Comparison of ENCODE assay signal across 29 cellular contexts in genomic region chr3:51712511-51712931, GRCh38. TPM values are rescaled to one million over a fixed set of nuclear protein-coding genes. Genes with fewer than 3 reads are reported as not detected.
DNase-seq lines count a peak whose midpoint lies in the region; ATAC-seq and TF ChIP-seq lines count a peak whose summit lies in the region.
"Had no signal": no experiment of that assay in that cellular context is flagged by ENCODE, and none has a peak within 500 bp of the region (broad histone marks: within the 10 kb centered on the region; RNA-seq: fewer than 3 reads in every experiment).

No MANE protein-coding gene starts in this region.

- no peak for TF ChIP-seq EP300 in SK-N-SH (IDR thresholded peaks at IDR 0.05; ENCODE audit: borderline replicate concordance in 1 of 2, low read depth in 1 of 2, low read length in 1 of 2)

- peaks cover 0 to 1% of the 10 kb centered on the region in 2 experiments; a peak in 1 of 4 replicates for H3K4me1 ChIP-seq in SK-N-SH (ENCODE audit: control insufficient read depth in 1 of 2, insufficient read depth in 2 of 2, low read depth in 1 of 2, low read length in 1 of 2)
- H3K4me1 ChIP-seq: breast epithelium had no signal

- peaks cover 6 to 14% of the 10 kb centered on the region in 2 donors for H3K4me1 Mint-ChIP-seq in natural killer cell treated with Interleukin-12 subunit alpha and Interleukin-12 subunit beta and Interleukin-15 and Interleukin-18, amount 100 ng/mL, for 72 hours (ENCODE audit: low read depth in 2 of 2)
- peaks cover 11 to 23% of the 10 kb centered on the region in 2 donors for H3K4me1 Mint-ChIP-seq in natural killer cell

- no peak for TF ChIP-seq RAD21 in SK-N-SH (IDR thresholded peaks at IDR 0.05; ENCODE audit: low read length)

- TF ChIP-seq CTCF in SK-N-SH (IDR thresholded peaks at IDR 0.05) (no peak), natural killer cell (IDR thresholded peaks at IDR 0.05) (no peak), omental fat pad (IDR thresholded peaks at IDR 0.05) (no peak)

- H3K36me3 Mint-ChIP-seq in natural killer cell treated with Interleukin-12 subunit alpha and Interleukin-12 subunit beta and Interleukin-15 and Interleukin-18, amount 100 ng/mL, for 72 hours: no peaks in the 10 kb centered on the region
- no peaks in the 10 kb centered on the region for H3K36me3 Mint-ChIP-seq in natural killer cell

- H3K4me2 ChIP-seq in SK-N-SH: no peak overlapping the region

- POLR2A ChIA-PET in SK-N-SH (lab: Yijun Ruan, JAX): no interaction called here

- H3K27ac ChIP-seq in SK-N-SH (ENCODE audit: low read depth in 2 of 2, low read length in 1 of 2): no peak overlapping the region
- H3K27ac ChIP-seq: 22Rv1, breast epithelium, heart left ventricle, HL-60, suprapubic skin had no signal

- H3K9ac ChIP-seq in SK-N-SH: no peak overlapping the region

- H2AFZ ChIP-seq in SK-N-SH (ENCODE audit: low read depth): no peak overlapping the region

- 83% methylated on average over 13 of the region's 20 CpGs for WGBS in SK-N-SH (ENCODE audit: low lambda C conversion rate)

- no peaks in the 10 kb centered on the region for H3K27me3 ChIP-seq in SK-N-SH (ENCODE audit: insufficient read depth)
- H3K27me3 ChIP-seq: breast epithelium, heart left ventricle, suprapubic skin had no signal

- no peaks in the 10 kb centered on the region for H3F3A ChIP-seq in SK-N-SH (replicated peaks; ENCODE audit: insufficient read depth)

- no peaks in the 10 kb centered on the region for H3K9me2 ChIP-seq in SK-N-SH

- ATAC-seq in SK-N-SH treated with all-trans-retinoic acid at 6 μM for 48 hours: no peak
- ATAC-seq in natural killer cell treated with Interleukin-12 subunit alpha and Interleukin-12 subunit beta and Interleukin-15 and Interleukin-18, amount 100 ng/mL, for 72 hours: no peak
- ATAC-seq in natural killer cell: no peak
- no peak for ATAC-seq in left lobe of liver
- no peak for ATAC-seq in omental fat pad (ENCODE audit: low FRiP score)
- ATAC-seq: effector memory CD8-positive, alpha-beta T cell; esophagus mucosa; GM12878; heart left ventricle; stimulated activated naive B cell treated with anti-CD40 and anti-IgM and Interleukin-4, amounts not matched to agents 10 μg/mL and 1 μg/mL and 100 μg/mL, for 72 hours had no signal

- H3K9me3 ChIP-seq in SK-N-SH: no peaks in the 10 kb centered on the region
- H3K9me3 ChIP-seq: breast epithelium, heart left ventricle, suprapubic skin had no signal

- H4K20me1 ChIP-seq in SK-N-SH (ENCODE audit: insufficient read depth): peaks cover 5% of the 10 kb centered on the region

- no peaks in the 10 kb centered on the region for H3K27me3 Mint-ChIP-seq in natural killer cell treated with Interleukin-12 subunit alpha and Interleukin-12 subunit beta and Interleukin-15 and Interleukin-18, amount 100 ng/mL, for 72 hours
- no peaks in the 10 kb centered on the region for H3K27me3 Mint-ChIP-seq in natural killer cell (ENCODE audit: low read depth in 2 of 2)
- H3K27me3 Mint-ChIP-seq: effector memory CD8-positive, alpha-beta T cell had no signal

- no peaks in the 10 kb centered on the region for H3K9me3 Mint-ChIP-seq in natural killer cell treated with Interleukin-12 subunit alpha and Interleukin-12 subunit beta and Interleukin-15 and Interleukin-18, amount 100 ng/mL, for 72 hours
- no peaks in the 10 kb centered on the region for H3K9me3 Mint-ChIP-seq in natural killer cell
- H3K9me3 Mint-ChIP-seq: HFFc6; stimulated activated naive B cell treated with anti-CD40 and anti-IgM and Interleukin-4, amounts not matched to agents 10 μg/mL and 1 μg/mL and 100 μg/mL, for 72 hours; T-helper 2 cell treated with Interferon-gamma antibody and Interleukin-4, amounts not matched to agents 5 μg/mL and 100 μg/mL, for 36 hours had no signal

- no peak overlapping the region for H3K4me3 Mint-ChIP-seq in natural killer cell treated with Interleukin-12 subunit alpha and Interleukin-12 subunit beta and Interleukin-15 and Interleukin-18, amount 100 ng/mL, for 72 hours
- no peak overlapping the region for H3K4me3 Mint-ChIP-seq in natural killer cell
- H3K4me3 Mint-ChIP-seq: effector memory CD8-positive, alpha-beta T cell; HFFc6; stimulated activated naive B cell treated with anti-CD40 and anti-IgM and Interleukin-4, amounts not matched to agents 10 μg/mL and 1 μg/mL and 100 μg/mL, for 72 hours; T-helper 2 cell treated with Interferon-gamma antibody and Interleukin-4, amounts not matched to agents 5 μg/mL and 100 μg/mL, for 36 hours had no signal

- no peaks in the 10 kb centered on the region for H3K36me3 ChIP-seq in SK-N-SH (replicated peaks in 1 of 2; ENCODE audit: control insufficient read depth in 1 of 2, insufficient read depth in 2 of 2, low read length in 1 of 2)
- H3K36me3 ChIP-seq: breast epithelium, heart left ventricle, suprapubic skin had no signal

- H3K27ac Mint-ChIP-seq in natural killer cell treated with Interleukin-12 subunit alpha and Interleukin-12 subunit beta and Interleukin-15 and Interleukin-18, amount 100 ng/mL, for 72 hours: no peak overlapping the region
- no peak overlapping the region for H3K27ac Mint-ChIP-seq in natural killer cell
- H3K27ac Mint-ChIP-seq: effector memory CD8-positive, alpha-beta T cell; HFFc6; stimulated activated naive B cell treated with anti-CD40 and anti-IgM and Interleukin-4, amounts not matched to agents 10 μg/mL and 1 μg/mL and 100 μg/mL, for 72 hours; T-helper 2 cell treated with Interferon-gamma antibody and Interleukin-4, amounts not matched to agents 5 μg/mL and 100 μg/mL, for 36 hours had no signal

- intact Hi-C loops in natural killer cell (cut with micrococcal nuclease): no loop called here

- H3K4me3 ChIP-seq in SK-N-SH (ENCODE audit: low read depth in 2 of 2, low read length in 1 of 2): no peak overlapping the region
- H3K4me3 ChIP-seq: breast epithelium, GM12878, heart left ventricle, lung, suprapubic skin had no signal

- peak; percentile 15 for DNase-seq in SK-N-SH
- peak; percentile 15 for DNase-seq in natural killer cell treated with Interleukin-12 subunit alpha and Interleukin-12 subunit beta and Interleukin-15 and Interleukin-18, amount 100 ng/mL, for 72 hours (ENCODE audit: low spot score)
- DNase-seq in natural killer cell: no peak
- peak; percentile 29 for DNase-seq in left lobe of liver (ENCODE audit: low spot score)
- DNase-seq in KG1 (lab: John Stamatoyannopoulos, UW): no peak
- no peak for DNase-seq in stimulated activated CD4-positive, alpha-beta T cell treated with anti-CD3 and anti-CD28 coated beads, Interleukin-4, amount 100 ng/mL, for 24 hours
- no peak for DNase-seq in omental fat pad (ENCODE audit: low spot score)
- DNase-seq: activated CD4-positive, alpha-beta T cell treated with anti-CD3 and anti-CD28 coated beads, Interleukin-2, amount 50 U/mL, for 48 hours; activated gamma-delta T cell treated with Interleukin-2 at 50 U/mL for 16 hours; activated T-cell treated with anti-CD3 and anti-CD28 coated beads, Interleukin-2, amount 50 U/mL, for 1 hour; amygdala; effector memory CD8-positive, alpha-beta T cell; foreskin fibroblast; GOT3; HFFc6; kidney glomerular epithelial cell; NCI-H446 treated with DMSO at 0.1 percent for 48 hours; stimulated activated naive B cell treated with anti-CD40 and anti-IgM and Interleukin-4, amounts not matched to agents 10 μg/mL and 1 μg/mL and 100 μg/mL, for 72 hours; WERI-Rb-1 had no signal

- CTCF ChIA-PET in SK-N-SH (lab: Yijun Ruan, JAX): interaction anchor here (1.3 to 1.4 kb wide), 2 partner anchors 18 to 43 kb away, joined by 3 to 4 read pairs; no protein-coding TSS in a partner anchor

- H3K79me2 ChIP-seq in SK-N-SH (ENCODE audit: insufficient read depth): no peaks in the 10 kb centered on the region

TF ChIP-seq in SK-N-SH, 30 proteins besides CTCF, POLR2A, EP300 and RAD21:
- TF ChIP-seq USF1 (IDR thresholded peaks at IDR 0.05; ENCODE audit: borderline replicate concordance, low read depth) (no peak), MAX (IDR thresholded peaks at IDR 0.05; ENCODE audit: low read depth) (no peak), NRF1 (IDR thresholded peaks at IDR 0.05; ENCODE audit: low read depth, low read length) (no peak)

TF ChIP-seq in SK-N-SH treated with all-trans-retinoic acid at 6 μM for 48 hours, 23 proteins besides CTCF, POLR2A, EP300 and RAD21 (continues in another document):
- no peak for TF ChIP-seq ISL1 (CRISPR knock-in tag; IDR thresholded peaks at IDR 0.05)
- TF ChIP-seq CSRNP3 (CRISPR knock-in tag; IDR thresholded peaks at IDR 0.05): no peak
- no peak for TF ChIP-seq ZNF8 (CRISPR knock-in tag; IDR thresholded peaks at IDR 0.05)
- no peak for TF ChIP-seq ZFP30 (CRISPR knock-in tag; IDR thresholded peaks at IDR 0.05)
- no peak for TF ChIP-seq TOX (CRISPR knock-in tag; IDR thresholded peaks at IDR 0.05; ENCODE audit: borderline replicate concordance)
- TF ChIP-seq ZNF565 (CRISPR knock-in tag; conservative IDR thresholded peaks at IDR 0.05; ENCODE audit: low read depth): no peak

RNA-seq across cellular contexts. Expression of gene GRM2, which starts 5.7 kb away (rescaled TPM):
- polyA plus RNA-seq in SK-N-SH (2012; rRNA removed): 0.15 and 0.24 TPM in 2 replicates
- 0.01 and 0.16 TPM in 2 replicates for polyA plus RNA-seq in SK-N-SH (2012; cell fraction: cytosol; rRNA removed)
- polyA plus RNA-seq in SK-N-SH (2012; cell fraction: nucleus; rRNA removed): 0.55 and 0.82 TPM in 2 replicates
- 1 to 10 TPM in 1 of 2 donors, under 1 TPM in 1; 0.90 to 1.0 TPM for total RNA-seq in natural killer cell treated with Interleukin-12 subunit alpha and Interleukin-12 subunit beta and Interleukin-15 and Interleukin-18, amount 100 ng/mL, for 72 hours
- total RNA-seq in natural killer cell (1 to 10 TPM; 5.6 to 8.0 (median 7.4) TPM), left lobe of liver (0.05 TPM), omental fat pad (under 1 TPM in 3 of 4 donors, not detected in 1; 0.06 to 0.48 (median 0.19) TPM)

RNA-seq across cellular contexts. Expression of gene TEX264, which starts 41.5 kb away (rescaled TPM):
- 82.1 and 86.0 TPM in 2 replicates for polyA plus RNA-seq in SK-N-SH (2012; rRNA removed)
- 39.3 and 60.0 TPM in 2 replicates for polyA plus RNA-seq in SK-N-SH (2012; cell fraction: cytosol; rRNA removed)
- 71.2 and 84.0 TPM in 2 replicates for polyA plus RNA-seq in SK-N-SH (2012; cell fraction: nucleus; rRNA removed)
- total RNA-seq in natural killer cell treated with Interleukin-12 subunit alpha and Interleukin-12 subunit beta and Interleukin-15 and Interleukin-18, amount 100 ng/mL, for 72 hours: 10 to 100 TPM; 27.0 to 31.9 TPM
- total RNA-seq in natural killer cell: 10 to 100 TPM; 41.1 to 46.8 (median 45.4) TPM
- 39.2 TPM for total RNA-seq in left lobe of liver
- 10 to 100 TPM; 40.2 to 82.1 (median 62.9) TPM for total RNA-seq in omental fat pad

Comparison
In these comparisons a context has a peak if more than half of its experiments do, and no peak if none do; other contexts are left out.
1. DNase-seq: peak in SK-N-SH (single experiment), natural killer cell treated with Interleukin-12 subunit alpha and Interleukin-12 subunit beta and Interleukin-15 and Interleukin-18, amount 100 ng/mL, for 72 hours (single experiment) and left lobe of liver (single experiment); none in natural killer cell (single experiment), KG1 (single experiment), stimulated activated CD4-positive, alpha-beta T cell treated with anti-CD3 and anti-CD28 coated beads, Interleukin-4, amount 100 ng/mL, for 24 hours (single experiment) and omental fat pad (single experiment).